ENCODE assay signal across 8 cellular contexts in genomic region chr12:3885179-3886094, GRCh38. TPM values are rescaled to one million over a fixed set of nuclear protein-coding genes. Genes with fewer than 3 reads are reported as not detected.
DNase-seq lines count a peak whose midpoint lies in the region; ATAC-seq, FAIRE-seq and TF ChIP-seq lines count a peak whose summit lies in the region.

No MANE protein-coding gene starts in this region.

- H3K4me3 ChIP-seq in HAP-1, result no peak overlapping the region
- peak overlapping the region; percentile 21 for H3K4me3 ChIP-seq in SJSA1
- H3K4me3 ChIP-seq in right lobe of liver, result peak overlapping the region; percentile 12 to 14 (median 13)
- peak overlapping the region; percentile 35 to 51 for H3K4me3 ChIP-seq in tibial artery

- no peaks in the 10 kb centered on the region for H3K27me3 ChIP-seq in HAP-1 (ENCODE audit: low read depth)
- H3K27me3 ChIP-seq in SJSA1 (replicated peaks), result 0 out of 2 replicates have a peak, but pooled peaks cover 1% of the 10 kb centered on the region
- H3K27me3 ChIP-seq in right lobe of liver, result no peaks in the 10 kb centered on the region
- H3K27me3 ChIP-seq in tibial artery, result peaks cover 0 to 11% of the 10 kb centered on the region in 2 donors

- no peak for TF ChIP-seq POLR2A in right lobe of liver (IDR thresholded peaks at IDR 0.05)

- TF ChIP-seq CTCF in D721Med (IDR thresholded peaks at IDR 0.05; ENCODE audit: insufficient read depth, missing control alignments) (peak; percentile 93), right lobe of liver (IDR thresholded peaks at IDR 0.05) (peak; percentile 75 to 92 (median 80)), tibial artery (IDR thresholded peaks at IDR 0.05) (peak; percentile 78 to 90)

- H3K4me1 ChIP-seq in HAP-1 (peaks cover 2% of the 10 kb centered on the region), SJSA1 (replicated peaks) (0 out of 2 replicates have a peak, but pooled peaks cover 4% of the 10 kb centered on the region), right lobe of liver (no peaks in the 10 kb centered on the region), tibial artery (no peaks in the 10 kb centered on the region)

- H3K9me3 ChIP-seq in HAP-1 (no peaks in the 10 kb centered on the region), SJSA1 (replicated peaks) (no peaks in the 10 kb centered on the region), right lobe of liver (no peaks in the 10 kb centered on the region), tibial artery (no peaks in the 10 kb centered on the region)

- FAIRE-seq in D721Med (lab: Jason Lieb, UNC), result peak; percentile 77
- peak; percentile 78 for FAIRE-seq in colon (lab: Jason Lieb, UNC)

- DNase-seq in D721Med (ENCODE audit: insufficient read length, low spot score), result no peak
- peak; percentile 35 to 43 for DNase-seq in HAP-1 (ENCODE audit: low spot score in 2 of 2)
- DNase-seq in SJSA1 (ENCODE audit: low read depth in 1 of 2, low spot score in 2 of 2), result peak in 1 of 2 experiments; percentile 54
- DNase-seq in right lobe of liver, result no peak
- peak in 1 of 2 donors; percentile 24 for DNase-seq in tibial artery
- DNase-seq in activated CD4-positive, CD25-positive, alpha-beta regulatory T cell (lab: John Stamatoyannopoulos, UW), result no peak

- 28% methylated on average over 9 of the region's 9 CpGs for WGBS in right lobe of liver (ENCODE audit: insufficient coverage, low coverage, low lambda C conversion rate, missing lambda C conversion rate)

- H3K36me3 ChIP-seq in HAP-1 (replicated peaks), result no peaks in the 10 kb centered on the region
- no peaks in the 10 kb centered on the region for H3K36me3 ChIP-seq in SJSA1
- H3K36me3 ChIP-seq in right lobe of liver, result no peaks in the 10 kb centered on the region
- H3K36me3 ChIP-seq in tibial artery, result no peaks in the 10 kb centered on the region

- in situ Hi-C loops in HAP-1 (cut with MboI; ENCODE audit: low sequenced_read_pairs), result loop anchor here (5.0 kb wide), 1 partner anchor 152 kb away; no protein-coding TSS in a partner anchor

- intact Hi-C loops in right lobe of liver (cut with DNase I), result no loop called here
- intact Hi-C loops in tibial artery (cut with DNase I; ENCODE audit: low total_unique reads), result loop anchor here (5.0 to 10.0 kb wide), 3 partner anchors 109 to 392 kb away; no protein-coding TSS in a partner anchor

- ATAC-seq in right lobe of liver (peak; percentile 61 to 81 (median 77)), GM18867 (IDR thresholded peaks at IDR 0.05; ENCODE audit: unreplicated experiment) (no peak)

- H3K27ac ChIP-seq in SJSA1, result no peak overlapping the region
- peak overlapping the region in 2 of 3 donors; percentile 39 to 45 for H3K27ac ChIP-seq in right lobe of liver
- H3K27ac ChIP-seq in tibial artery, result peak overlapping the region; percentile 65 to 68

RNA-seq across cellular contexts. Expression of gene PARP11, which starts 12.2 kb away (rescaled TPM):
- 1.9 and 6.1 TPM in 2 replicates for total RNA-seq in SJSA1 (2014; rRNA removed; shearing (Covaris generic))
- 1 to 10 TPM; 2.9 to 7.5 (median 4.9) TPM for total RNA-seq in right lobe of liver

Comparison
In these comparisons a context has a peak if more than half of its experiments do, and no peak if none do; other contexts are left out.
1. DNase-seq: peak in HAP-1 (2 of 2); none in D721Med (single experiment), right lobe of liver (0 of 3) and activated CD4-positive, CD25-positive, alpha-beta regulatory T cell (0 of 4).
2. Peak in every context shown above with its lines, with median percentiles within 50 percentile points of each other: CTCF ChIP-seq.